8 cellular contexts compared by ENCODE assay signal in genomic region chr4:2785613-2786012, GRCh38. TPM values are rescaled to one million over a fixed set of nuclear protein-coding genes. Genes with fewer than 3 reads are reported as not detected.
DNase-seq lines count a peak whose midpoint lies in the region; ATAC-seq and TF ChIP-seq lines count a peak whose summit lies in the region.

No MANE protein-coding gene starts in this region.

- no peak overlapping the region for H3K4me3 ChIP-seq in BLaER1
- no peak overlapping the region for H3K4me3 ChIP-seq in heart left ventricle
- no peak overlapping the region for H3K4me3 ChIP-seq in esophagus muscularis mucosa

- H3K4me2 ChIP-seq in BLaER1 = peak overlapping the region; percentile 73

- H3K27ac ChIP-seq in BLaER1 (peak overlapping the region; percentile 82; the same call in 1 of the 2 replicates), heart left ventricle (peak overlapping the region in 5 of 12 donors; percentile 9 to 87 (median 83)), esophagus muscularis mucosa (replicated peaks in 1 of 4) (no peak overlapping the region)

- H3K27me3 ChIP-seq in BLaER1 (no peaks in the 10 kb centered on the region), heart left ventricle (no peaks in the 10 kb centered on the region), esophagus muscularis mucosa (no peaks in the 10 kb centered on the region)

- 38 to 49% (median 47%) methylated on average over 4 of the region's 4 CpGs for WGBS in heart left ventricle, 4 donors
- 66% methylated on average over 4 of the region's 4 CpGs for WGBS in esophagus muscularis mucosa

- H3K9me3 ChIP-seq in BLaER1 (peaks cover 25% of the 10 kb centered on the region), heart left ventricle (peaks cover 0 to 23% (median 0%) of the 10 kb centered on the region in 12 donors), esophagus muscularis mucosa (peaks cover 0 to 2% (median 0%) of the 10 kb centered on the region in 4 donors)

- TF ChIP-seq EP300 in esophagus muscularis mucosa (IDR thresholded peaks at IDR 0.05) = no peak

- no peaks in the 10 kb centered on the region for H4K20me1 ChIP-seq in BLaER1

- peak; percentile 53 for TF ChIP-seq POLR2A in GM19099 (IDR thresholded peaks at IDR 0.05; ENCODE audit: extremely low read depth, insufficient read length, low read depth)
- TF ChIP-seq POLR2A in heart left ventricle (IDR thresholded peaks at IDR 0.05) = no peak
- no peak for TF ChIP-seq POLR2A in esophagus muscularis mucosa (IDR thresholded peaks at IDR 0.05; ENCODE audit: low read depth)

- H3K36me3 ChIP-seq in BLaER1 = no peaks in the 10 kb centered on the region
- H3K36me3 ChIP-seq in heart left ventricle = no peaks in the 10 kb centered on the region
- no peaks in the 10 kb centered on the region for H3K36me3 ChIP-seq in esophagus muscularis mucosa

- DNase-seq in SKM-1 (lab: John Stamatoyannopoulos, UW; ENCODE audit: unreplicated experiment) (peak; percentile 93), heart left ventricle (peak in 3 of 5 donors; percentile 16 to 37 (median 21)), SW480 (ENCODE audit: low spot score) (no peak), esophagus muscularis mucosa (ENCODE audit: extremely low spot score) (no peak), NCI-H345 (lab: John Stamatoyannopoulos, UW) (no peak)

- no peak for TF ChIP-seq CTCF in heart left ventricle (IDR thresholded peaks at IDR 0.05)
- TF ChIP-seq CTCF in esophagus muscularis mucosa (IDR thresholded peaks at IDR 0.05) = no peak

- intact Hi-C loops in heart left ventricle (cut with DNase I) (no loop called here), esophagus muscularis mucosa (cut with DNase I) (no loop called here)

- H3K4me1 ChIP-seq in BLaER1 (peaks cover 56% of the 10 kb centered on the region), heart left ventricle (peaks cover 7 to 46% (median 27%) of the 10 kb centered on the region in 12 donors), esophagus muscularis mucosa (peaks cover 15 to 26% (median 25%) of the 10 kb centered on the region in 4 donors)

- H3K9ac ChIP-seq in BLaER1 = no peak overlapping the region; the same call in 1 of the 2 replicates

- ATAC-seq in heart left ventricle (peak in 2 of 4 donors; percentile 5 to 6), GM18498 (IDR thresholded peaks at IDR 0.05; ENCODE audit: unreplicated experiment) (no peak)

RNA-seq across cellular contexts. Expression of gene SH3BP2, which starts 7.3 kb away (rescaled TPM):
- total RNA-seq in heart left ventricle = 10 to 100 TPM; 10.4 to 70.2 (median 23.5) TPM
- 10 to 100 TPM; 17.1 to 24.5 TPM for polyA plus RNA-seq in heart left ventricle
- 10 to 100 TPM; 25.2 to 34.5 (median 31.5) TPM for total RNA-seq in esophagus muscularis mucosa

RNA-seq across cellular contexts. Expression of gene TNIP2, which starts 29.5 kb away (rescaled TPM):
- 10 to 100 TPM; 12.6 to 94.5 (median 23.4) TPM for total RNA-seq in heart left ventricle
- polyA plus RNA-seq in heart left ventricle = 10 to 100 TPM; 21.7 to 37.3 TPM
- 10 to 100 TPM; 56.1 to 85.5 (median 75.4) TPM for total RNA-seq in esophagus muscularis mucosa

RNA-seq across cellular contexts. Expression of gene ADD1, which starts 58.0 kb away (rescaled TPM):
- total RNA-seq in heart left ventricle (100 to 1,000 TPM; 179 to 275 (median 215) TPM), esophagus muscularis mucosa (100 to 1,000 TPM; 253 to 402 (median 311) TPM)
- polyA plus RNA-seq in heart left ventricle = 100 to 1,000 TPM; 193 to 269 TPM

Comparison
In these comparisons a context has a peak if more than half of its experiments do, and no peak if none do; other contexts are left out.
1. DNase-seq: peak in SKM-1 (single experiment) and heart left ventricle (3 of 5); none in SW480 (single experiment), esophagus muscularis mucosa (single experiment) and NCI-H345 (single experiment).